Comparison of ENCODE assay signal across 1 cellular context in the genomic region with DNA sequence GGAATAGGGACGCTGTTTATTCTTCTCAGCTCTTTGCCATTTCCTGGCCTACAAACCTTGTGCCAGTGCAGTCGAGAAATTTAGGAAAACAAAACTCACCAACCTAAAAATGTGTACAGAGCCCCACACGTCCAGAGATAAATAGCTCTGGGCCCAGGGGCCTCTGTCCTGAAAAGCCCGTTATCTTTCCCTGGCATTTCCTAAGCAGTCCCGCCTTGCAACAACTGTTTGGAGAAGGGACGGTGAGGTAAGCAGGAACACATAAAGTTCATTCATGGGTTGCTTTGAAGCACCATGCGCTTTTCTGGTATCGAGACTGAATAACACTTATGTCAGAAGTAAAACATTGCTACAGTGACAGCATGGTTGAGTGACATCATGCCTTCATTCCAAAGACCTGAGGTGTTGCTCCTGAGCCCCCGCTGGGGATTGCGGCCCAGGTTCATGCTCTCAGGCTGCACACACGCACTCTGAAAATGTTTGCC.
TF ChIP-seq lines count a peak whose summit lies in the region.

No MANE protein-coding gene starts in this region.

TF ChIP-seq in HepG2, 621 proteins besides CTCF, POLR2A, EP300 and RAD21 (continued from another document and continues in another):
- TF ChIP-seq POLR2G (IDR thresholded peaks at IDR 0.05; ENCODE audit: low read depth, low read length) (no peak), ZNF746 (CRISPR knock-in tag; IDR thresholded peaks at IDR 0.05) (no peak), ZNF788 (CRISPR knock-in tag; IDR thresholded peaks at IDR 0.05; ENCODE audit: borderline replicate concordance) (no peak), ZNF766 (CRISPR knock-in tag; IDR thresholded peaks at IDR 0.05; ENCODE audit: borderline replicate concordance) (no peak), ADNP (CRISPR knock-in tag; IDR thresholded peaks at IDR 0.05) (no peak), HNRNPH1 (optimal IDR thresholded peaks at IDR 0.05; ENCODE audit: low read depth, low read length) (no peak), ZNF570 (CRISPR knock-in tag; IDR thresholded peaks at IDR 0.05; ENCODE audit: borderline replicate concordance) (no peak), SOX5 (CRISPR knock-in tag; IDR thresholded peaks at IDR 0.05; ENCODE audit: borderline replicate concordance) (peak; percentile 74; the same call in 1 of the 2 replicates), ZNF232 (CRISPR knock-in tag; IDR thresholded peaks at IDR 0.05; ENCODE audit: borderline replicate concordance) (no peak), MTF1 (CRISPR knock-in tag; IDR thresholded peaks at IDR 0.05) (no peak), SMYD3 (CRISPR knock-in tag; IDR thresholded peaks at IDR 0.05) (no peak), ZSCAN29 (CRISPR knock-in tag; conservative IDR thresholded peaks at IDR 0.05) (no peak), ZNF547 (CRISPR knock-in tag; IDR thresholded peaks at IDR 0.05) (no peak), ZNF883 (CRISPR knock-in tag; IDR thresholded peaks at IDR 0.05; ENCODE audit: not compliant biosample characterization) (no peak), ATAD3A (CRISPR knock-in tag; IDR thresholded peaks at IDR 0.05) (no peak), ZFP37 (CRISPR knock-in tag; IDR thresholded peaks at IDR 0.05; ENCODE audit: borderline replicate concordance) (no peak), SAFB2 (CRISPR knock-in tag; IDR thresholded peaks at IDR 0.05; ENCODE audit: borderline replicate concordance, low read depth) (no peak), KMT2B (CRISPR knock-in tag; IDR thresholded peaks at IDR 0.05) (0 out of 2 replicates have a peak, but pooled peaks have one; percentile 37), ZNF343 (CRISPR knock-in tag; IDR thresholded peaks at IDR 0.05) (no peak), XRCC5 (optimal IDR thresholded peaks at IDR 0.05; ENCODE audit: low read length) (peak; percentile 83), JUN (CRISPR knock-in tag; IDR thresholded peaks at IDR 0.05) (peak; percentile 97), SP5 (CRISPR knock-in tag; IDR thresholded peaks at IDR 0.05; ENCODE audit: borderline replicate concordance, low read depth) (peak; percentile 33; the same call in 1 of the 2 replicates), ZNF430 (CRISPR knock-in tag; IDR thresholded peaks at IDR 0.05) (no peak), KDM5A (IDR thresholded peaks at IDR 0.05; ENCODE audit: borderline replicate concordance, low read length) (no peak), AGO1 (IDR thresholded peaks at IDR 0.05; ENCODE audit: low read depth, low read length, poor library complexity, severe bottlenecking) (no peak), HMG20B (CRISPR knock-in tag; conservative IDR thresholded peaks at IDR 0.05) (peak; percentile 90), ZNF136 (CRISPR knock-in tag; IDR thresholded peaks at IDR 0.05; ENCODE audit: low read depth) (no peak), MAF1 (CRISPR knock-in tag; IDR thresholded peaks at IDR 0.05; ENCODE audit: borderline replicate concordance) (no peak), ZBTB21 (CRISPR knock-in tag; IDR thresholded peaks at IDR 0.05) (peak; percentile 99), CC2D1A (CRISPR knock-in tag; IDR thresholded peaks at IDR 0.05) (no peak)
- TF ChIP-seq, protein P1, sequence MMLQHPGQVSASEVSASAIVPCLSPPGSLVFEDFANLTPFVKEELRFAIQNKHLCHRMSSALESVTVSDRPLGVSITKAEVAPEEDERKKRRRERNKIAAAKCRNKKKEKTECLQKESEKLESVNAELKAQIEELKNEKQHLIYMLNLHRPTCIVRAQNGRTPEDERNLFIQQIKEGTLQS (CRISPR knock-in tag; IDR thresholded peaks at IDR 0.05) = peak; percentile 97
- TF ChIP-seq, protein P2, sequence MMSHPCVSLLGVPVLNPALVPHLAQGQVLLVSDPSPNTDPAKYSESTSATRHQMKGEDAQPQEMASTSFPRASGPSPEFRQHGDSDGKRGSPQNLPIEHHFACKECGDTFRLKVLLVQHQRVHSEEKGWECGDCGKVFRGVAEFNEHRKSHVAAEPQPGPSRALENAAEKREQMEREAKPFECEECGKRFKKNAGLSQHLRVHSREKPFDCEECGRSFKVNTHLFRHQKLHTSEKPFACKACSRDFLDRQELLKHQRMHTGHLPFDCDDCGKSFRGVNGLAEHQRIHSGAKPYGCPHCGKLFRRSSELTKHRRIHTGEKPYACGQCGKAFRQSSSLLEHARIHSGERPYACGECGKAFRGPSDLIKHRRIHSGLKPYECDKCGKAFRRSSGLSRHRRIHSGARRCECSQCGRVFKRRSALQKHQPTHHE (CRISPR knock-in tag; IDR thresholded peaks at IDR 0.05; ENCODE audit: borderline replicate concordance) = no peak; the same call in 1 of the 2 replicates
- TF ChIP-seq, protein P3, sequence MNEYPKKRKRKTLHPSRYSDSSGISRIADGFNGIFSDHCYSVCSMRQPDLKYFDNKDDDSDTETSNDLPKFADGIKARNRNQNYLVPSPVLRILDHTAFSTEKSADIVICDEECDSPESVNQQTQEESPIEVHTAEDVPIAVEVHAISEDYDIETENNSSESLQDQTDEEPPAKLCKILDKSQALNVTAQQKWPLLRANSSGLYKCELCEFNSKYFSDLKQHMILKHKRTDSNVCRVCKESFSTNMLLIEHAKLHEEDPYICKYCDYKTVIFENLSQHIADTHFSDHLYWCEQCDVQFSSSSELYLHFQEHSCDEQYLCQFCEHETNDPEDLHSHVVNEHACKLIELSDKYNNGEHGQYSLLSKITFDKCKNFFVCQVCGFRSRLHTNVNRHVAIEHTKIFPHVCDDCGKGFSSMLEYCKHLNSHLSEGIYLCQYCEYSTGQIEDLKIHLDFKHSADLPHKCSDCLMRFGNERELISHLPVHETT (CRISPR knock-in tag; conservative IDR thresholded peaks at IDR 0.05) = no peak
- TF ChIP-seq, protein P4, sequence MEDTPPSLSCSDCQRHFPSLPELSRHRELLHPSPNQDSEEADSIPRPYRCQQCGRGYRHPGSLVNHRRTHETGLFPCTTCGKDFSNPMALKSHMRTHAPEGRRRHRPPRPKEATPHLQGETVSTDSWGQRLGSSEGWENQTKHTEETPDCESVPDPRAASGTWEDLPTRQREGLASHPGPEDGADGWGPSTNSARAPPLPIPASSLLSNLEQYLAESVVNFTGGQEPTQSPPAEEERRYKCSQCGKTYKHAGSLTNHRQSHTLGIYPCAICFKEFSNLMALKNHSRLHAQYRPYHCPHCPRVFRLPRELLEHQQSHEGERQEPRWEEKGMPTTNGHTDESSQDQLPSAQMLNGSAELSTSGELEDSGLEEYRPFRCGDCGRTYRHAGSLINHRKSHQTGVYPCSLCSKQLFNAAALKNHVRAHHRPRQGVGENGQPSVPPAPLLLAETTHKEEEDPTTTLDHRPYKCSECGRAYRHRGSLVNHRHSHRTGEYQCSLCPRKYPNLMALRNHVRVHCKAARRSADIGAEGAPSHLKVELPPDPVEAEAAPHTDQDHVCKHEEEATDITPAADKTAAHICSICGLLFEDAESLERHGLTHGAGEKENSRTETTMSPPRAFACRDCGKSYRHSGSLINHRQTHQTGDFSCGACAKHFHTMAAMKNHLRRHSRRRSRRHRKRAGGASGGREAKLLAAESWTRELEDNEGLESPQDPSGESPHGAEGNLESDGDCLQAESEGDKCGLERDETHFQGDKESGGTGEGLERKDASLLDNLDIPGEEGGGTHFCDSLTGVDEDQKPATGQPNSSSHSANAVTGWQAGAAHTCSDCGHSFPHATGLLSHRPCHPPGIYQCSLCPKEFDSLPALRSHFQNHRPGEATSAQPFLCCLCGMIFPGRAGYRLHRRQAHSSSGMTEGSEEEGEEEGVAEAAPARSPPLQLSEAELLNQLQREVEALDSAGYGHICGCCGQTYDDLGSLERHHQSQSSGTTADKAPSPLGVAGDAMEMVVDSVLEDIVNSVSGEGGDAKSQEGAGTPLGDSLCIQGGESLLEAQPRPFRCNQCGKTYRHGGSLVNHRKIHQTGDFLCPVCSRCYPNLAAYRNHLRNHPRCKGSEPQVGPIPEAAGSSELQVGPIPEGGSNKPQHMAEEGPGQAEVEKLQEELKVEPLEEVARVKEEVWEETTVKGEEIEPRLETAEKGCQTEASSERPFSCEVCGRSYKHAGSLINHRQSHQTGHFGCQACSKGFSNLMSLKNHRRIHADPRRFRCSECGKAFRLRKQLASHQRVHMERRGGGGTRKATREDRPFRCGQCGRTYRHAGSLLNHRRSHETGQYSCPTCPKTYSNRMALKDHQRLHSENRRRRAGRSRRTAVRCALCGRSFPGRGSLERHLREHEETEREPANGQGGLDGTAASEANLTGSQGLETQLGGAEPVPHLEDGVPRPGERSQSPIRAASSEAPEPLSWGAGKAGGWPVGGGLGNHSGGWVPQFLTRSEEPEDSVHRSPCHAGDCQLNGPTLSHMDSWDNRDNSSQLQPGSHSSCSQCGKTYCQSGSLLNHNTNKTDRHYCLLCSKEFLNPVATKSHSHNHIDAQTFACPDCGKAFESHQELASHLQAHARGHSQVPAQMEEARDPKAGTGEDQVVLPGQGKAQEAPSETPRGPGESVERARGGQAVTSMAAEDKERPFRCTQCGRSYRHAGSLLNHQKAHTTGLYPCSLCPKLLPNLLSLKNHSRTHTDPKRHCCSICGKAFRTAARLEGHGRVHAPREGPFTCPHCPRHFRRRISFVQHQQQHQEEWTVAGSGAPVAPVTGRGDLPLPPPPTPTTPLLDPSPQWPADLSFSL (CRISPR knock-in tag; IDR thresholded peaks at IDR 0.05) = no peak
- TF ChIP-seq, protein P5, sequence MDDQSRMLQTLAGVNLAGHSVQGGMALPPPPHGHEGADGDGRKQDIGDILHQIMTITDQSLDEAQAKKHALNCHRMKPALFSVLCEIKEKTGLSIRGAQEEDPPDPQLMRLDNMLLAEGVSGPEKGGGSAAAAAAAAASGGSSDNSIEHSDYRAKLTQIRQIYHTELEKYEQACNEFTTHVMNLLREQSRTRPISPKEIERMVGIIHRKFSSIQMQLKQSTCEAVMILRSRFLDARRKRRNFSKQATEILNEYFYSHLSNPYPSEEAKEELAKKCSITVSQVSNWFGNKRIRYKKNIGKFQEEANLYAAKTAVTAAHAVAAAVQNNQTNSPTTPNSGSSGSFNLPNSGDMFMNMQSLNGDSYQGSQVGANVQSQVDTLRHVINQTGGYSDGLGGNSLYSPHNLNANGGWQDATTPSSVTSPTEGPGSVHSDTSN (CRISPR knock-in tag; IDR thresholded peaks at IDR 0.05; ENCODE audit: borderline replicate concordance) = no peak
- TF ChIP-seq, protein P6, sequence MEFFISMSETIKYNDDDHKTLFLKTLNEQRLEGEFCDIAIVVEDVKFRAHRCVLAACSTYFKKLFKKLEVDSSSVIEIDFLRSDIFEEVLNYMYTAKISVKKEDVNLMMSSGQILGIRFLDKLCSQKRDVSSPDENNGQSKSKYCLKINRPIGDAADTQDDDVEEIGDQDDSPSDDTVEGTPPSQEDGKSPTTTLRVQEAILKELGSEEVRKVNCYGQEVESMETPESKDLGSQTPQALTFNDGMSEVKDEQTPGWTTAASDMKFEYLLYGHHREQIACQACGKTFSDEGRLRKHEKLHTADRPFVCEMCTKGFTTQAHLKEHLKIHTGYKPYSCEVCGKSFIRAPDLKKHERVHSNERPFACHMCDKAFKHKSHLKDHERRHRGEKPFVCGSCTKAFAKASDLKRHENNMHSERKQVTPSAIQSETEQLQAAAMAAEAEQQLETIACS (CRISPR knock-in tag; IDR thresholded peaks at IDR 0.05) = no peak
- TF ChIP-seq, protein P7, sequence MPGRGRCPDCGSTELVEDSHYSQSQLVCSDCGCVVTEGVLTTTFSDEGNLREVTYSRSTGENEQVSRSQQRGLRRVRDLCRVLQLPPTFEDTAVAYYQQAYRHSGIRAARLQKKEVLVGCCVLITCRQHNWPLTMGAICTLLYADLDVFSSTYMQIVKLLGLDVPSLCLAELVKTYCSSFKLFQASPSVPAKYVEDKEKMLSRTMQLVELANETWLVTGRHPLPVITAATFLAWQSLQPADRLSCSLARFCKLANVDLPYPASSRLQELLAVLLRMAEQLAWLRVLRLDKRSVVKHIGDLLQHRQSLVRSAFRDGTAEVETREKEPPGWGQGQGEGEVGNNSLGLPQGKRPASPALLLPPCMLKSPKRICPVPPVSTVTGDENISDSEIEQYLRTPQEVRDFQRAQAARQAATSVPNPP (CRISPR knock-in tag; IDR thresholded peaks at IDR 0.05) = no peak
- TF ChIP-seq, protein P8, sequence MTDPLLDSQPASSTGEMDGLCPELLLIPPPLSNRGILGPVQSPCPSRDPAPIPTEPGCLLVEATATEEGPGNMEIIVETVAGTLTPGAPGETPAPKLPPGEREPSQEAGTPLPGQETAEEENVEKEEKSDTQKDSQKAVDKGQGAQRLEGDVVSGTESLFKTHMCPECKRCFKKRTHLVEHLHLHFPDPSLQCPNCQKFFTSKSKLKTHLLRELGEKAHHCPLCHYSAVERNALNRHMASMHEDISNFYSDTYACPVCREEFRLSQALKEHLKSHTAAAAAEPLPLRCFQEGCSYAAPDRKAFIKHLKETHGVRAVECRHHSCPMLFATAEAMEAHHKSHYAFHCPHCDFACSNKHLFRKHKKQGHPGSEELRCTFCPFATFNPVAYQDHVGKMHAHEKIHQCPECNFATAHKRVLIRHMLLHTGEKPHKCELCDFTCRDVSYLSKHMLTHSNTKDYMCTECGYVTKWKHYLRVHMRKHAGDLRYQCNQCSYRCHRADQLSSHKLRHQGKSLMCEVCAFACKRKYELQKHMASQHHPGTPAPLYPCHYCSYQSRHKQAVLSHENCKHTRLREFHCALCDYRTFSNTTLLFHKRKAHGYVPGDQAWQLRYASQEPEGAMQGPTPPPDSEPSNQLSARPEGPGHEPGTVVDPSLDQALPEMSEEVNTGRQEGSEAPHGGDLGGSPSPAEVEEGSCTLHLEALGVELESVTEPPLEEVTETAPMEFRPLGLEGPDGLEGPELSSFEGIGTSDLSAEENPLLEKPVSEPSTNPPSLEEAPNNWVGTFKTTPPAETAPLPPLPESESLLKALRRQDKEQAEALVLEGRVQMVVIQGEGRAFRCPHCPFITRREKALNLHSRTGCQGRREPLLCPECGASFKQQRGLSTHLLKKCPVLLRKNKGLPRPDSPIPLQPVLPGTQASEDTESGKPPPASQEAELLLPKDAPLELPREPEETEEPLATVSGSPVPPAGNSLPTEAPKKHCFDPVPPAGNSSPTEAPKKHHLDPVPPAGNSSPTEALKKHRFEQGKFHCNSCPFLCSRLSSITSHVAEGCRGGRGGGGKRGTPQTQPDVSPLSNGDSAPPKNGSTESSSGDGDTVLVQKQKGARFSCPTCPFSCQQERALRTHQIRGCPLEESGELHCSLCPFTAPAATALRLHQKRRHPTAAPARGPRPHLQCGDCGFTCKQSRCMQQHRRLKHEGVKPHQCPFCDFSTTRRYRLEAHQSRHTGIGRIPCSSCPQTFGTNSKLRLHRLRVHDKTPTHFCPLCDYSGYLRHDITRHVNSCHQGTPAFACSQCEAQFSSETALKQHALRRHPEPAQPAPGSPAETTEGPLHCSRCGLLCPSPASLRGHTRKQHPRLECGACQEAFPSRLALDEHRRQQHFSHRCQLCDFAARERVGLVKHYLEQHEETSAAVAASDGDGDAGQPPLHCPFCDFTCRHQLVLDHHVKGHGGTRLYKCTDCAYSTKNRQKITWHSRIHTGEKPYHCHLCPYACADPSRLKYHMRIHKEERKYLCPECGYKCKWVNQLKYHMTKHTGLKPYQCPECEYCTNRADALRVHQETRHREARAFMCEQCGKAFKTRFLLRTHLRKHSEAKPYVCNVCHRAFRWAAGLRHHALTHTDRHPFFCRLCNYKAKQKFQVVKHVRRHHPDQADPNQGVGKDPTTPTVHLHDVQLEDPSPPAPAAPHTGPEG (CRISPR knock-in tag; IDR thresholded peaks at IDR 0.05) = no peak
- TF ChIP-seq, protein P9, sequence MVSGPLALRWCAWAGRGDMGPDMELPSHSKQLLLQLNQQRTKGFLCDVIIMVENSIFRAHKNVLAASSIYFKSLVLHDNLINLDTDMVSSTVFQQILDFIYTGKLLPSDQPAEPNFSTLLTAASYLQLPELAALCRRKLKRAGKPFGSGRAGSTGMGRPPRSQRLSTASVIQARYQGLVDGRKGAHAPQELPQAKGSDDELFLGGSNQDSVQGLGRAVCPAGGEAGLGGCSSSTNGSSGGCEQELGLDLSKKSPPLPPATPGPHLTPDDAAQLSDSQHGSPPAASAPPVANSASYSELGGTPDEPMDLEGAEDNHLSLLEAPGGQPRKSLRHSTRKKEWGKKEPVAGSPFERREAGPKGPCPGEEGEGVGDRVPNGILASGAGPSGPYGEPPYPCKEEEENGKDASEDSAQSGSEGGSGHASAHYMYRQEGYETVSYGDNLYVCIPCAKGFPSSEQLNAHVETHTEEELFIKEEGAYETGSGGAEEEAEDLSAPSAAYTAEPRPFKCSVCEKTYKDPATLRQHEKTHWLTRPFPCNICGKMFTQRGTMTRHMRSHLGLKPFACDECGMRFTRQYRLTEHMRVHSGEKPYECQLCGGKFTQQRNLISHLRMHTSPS (CRISPR knock-in tag; IDR thresholded peaks at IDR 0.05; ENCODE audit: low read depth) = no peak
